Comparison of ENCODE assay signal across 14 cellular contexts in the genomic region with DNA sequence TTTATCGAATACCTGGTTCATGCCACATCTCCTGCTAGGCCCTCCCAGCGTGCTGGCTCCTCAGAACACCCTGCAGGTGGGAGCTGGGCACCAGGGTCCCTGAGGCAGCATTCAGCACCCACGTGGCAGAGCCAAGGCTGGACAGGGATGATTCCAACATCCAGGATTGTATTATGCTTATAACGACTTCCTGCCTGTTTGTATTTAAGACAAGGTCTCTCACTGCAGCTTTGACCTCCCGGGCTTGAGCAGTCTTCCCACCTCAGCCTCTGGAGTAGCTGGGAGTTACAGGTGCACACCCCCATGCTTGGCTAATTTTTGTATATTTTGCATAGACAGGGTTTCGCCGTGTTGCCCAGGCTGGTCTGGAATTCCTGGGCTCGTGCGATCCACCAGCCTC.
DNase-seq lines count a peak whose midpoint lies in the region; TF ChIP-seq lines count a peak whose summit lies in the region.
"Had no signal": no experiment of that assay in that cellular context is flagged by ENCODE, and none has a peak within 500 bp of the region (broad histone marks: within the 10 kb centered on the region; RNA-seq: fewer than 3 reads in every experiment).

No MANE protein-coding gene starts in this region.

- H2AFZ ChIP-seq in OCI-LY7 (ENCODE audit: low read length): peak overlapping the region; percentile 88

- DNase-seq in DMS153 (lab: John Stamatoyannopoulos, UW) (peak; percentile 56), DMS153 treated with DMSO at 0.1 percent for 48 hours (lab: John Stamatoyannopoulos, UW; ENCODE audit: unreplicated experiment) (no peak), OCI-LY7 (ENCODE audit: low spot score) (no peak), esophagus muscularis mucosa (ENCODE audit: extremely low spot score) (no peak), T1000 (lab: John Stamatoyannopoulos, UW) (no peak), NCI-H1417 (lab: John Stamatoyannopoulos, UW) (no peak), DMS79 (lab: John Stamatoyannopoulos, UW) (no peak)
- DNase-seq: 8988T; effector CD8-positive, alpha-beta T cell; H9; left lung; NCI-H1930; substantia nigra had no signal

- no peak overlapping the region for H3K4me3 ChIP-seq in OCI-LY7 (ENCODE audit: low read depth, low read length, poor library complexity, severe bottlenecking)
- H3K4me3 ChIP-seq in esophagus muscularis mucosa: no peak overlapping the region
- peak overlapping the region in 2 of 7 experiments; percentile 22 to 56 for H3K4me3 ChIP-seq in skin epidermis
- H3K4me3 ChIP-seq: left lung had no signal

- H3K27ac ChIP-seq in OCI-LY7 (ENCODE audit: low read depth, low read length, poor library complexity, severe bottlenecking): no peak overlapping the region
- peak overlapping the region; percentile 39 to 100 (median 98) for H3K27ac ChIP-seq in esophagus muscularis mucosa (replicated peaks in 1 of 4)
- H3K27ac ChIP-seq in skin epidermis: peak overlapping the region in 20 of 21 experiments; percentile 9 to 100 (median 97)
- H3K27ac ChIP-seq: left lung had no signal

- H4K20me1 ChIP-seq in OCI-LY7 (ENCODE audit: insufficient read depth, low read length): no peaks in the 10 kb centered on the region

- H3K9me2 ChIP-seq in OCI-LY7 (ENCODE audit: insufficient read depth, low read length): no peaks in the 10 kb centered on the region

- intact Hi-C loops in OCI-LY7 (cut with micrococcal nuclease; ENCODE audit: unreplicated experiment): no loop called here
- intact Hi-C loops in esophagus muscularis mucosa (cut with DNase I): no loop called here

- peak overlapping the region; percentile 37 for H3K4me2 ChIP-seq in OCI-LY7 (ENCODE audit: low read length)

- H3K4me1 ChIP-seq in OCI-LY7 (ENCODE audit: insufficient read depth, low read length, poor library complexity, severe bottlenecking) (peaks cover 29% of the 10 kb centered on the region), esophagus muscularis mucosa (peaks cover 47 to 77% (median 58%) of the 10 kb centered on the region in 4 donors)

- no peak for TF ChIP-seq POLR2A in esophagus muscularis mucosa (IDR thresholded peaks at IDR 0.05; ENCODE audit: low read depth)

- H3K79me2 ChIP-seq in OCI-LY7 (ENCODE audit: insufficient read depth, low read depth, low read length): no peaks in the 10 kb centered on the region

- POLR2A ChIA-PET in OCI-LY7 (lab: Charles Lee): interaction anchor here (0.7 kb wide), 1 partner anchor 198 kb away, joined by 3 read pairs; no protein-coding TSS in a partner anchor

- TF ChIP-seq CTCF in OCI-LY7 (conservative IDR thresholded peaks at IDR 0.05; ENCODE audit: low read length) (no peak), esophagus muscularis mucosa (IDR thresholded peaks at IDR 0.05) (no peak)

- 80% methylated on average over 9 of the region's 9 CpGs for WGBS in esophagus muscularis mucosa

- no peak for TF ChIP-seq EP300 in esophagus muscularis mucosa (IDR thresholded peaks at IDR 0.05)

- no peaks in the 10 kb centered on the region for H3K27me3 ChIP-seq in esophagus muscularis mucosa
- H3K27me3 ChIP-seq: left lung had no signal

- BruUV-seq in OCI-LY7 (replicated peaks; lab: Mats Ljungman, UMichigan): no TSS peak

- no peaks in the 10 kb centered on the region for H3K36me3 ChIP-seq in OCI-LY7 (ENCODE audit: insufficient read depth, low read length)
- no peaks in the 10 kb centered on the region for H3K36me3 ChIP-seq in esophagus muscularis mucosa
- H3K36me3 ChIP-seq: left lung had no signal

- CTCF ChIA-PET in OCI-LY7 (lab: Charles Lee; ENCODE audit: unreplicated experiment): no interaction called here

- H3K9me3 ChIP-seq in OCI-LY7 (ENCODE audit: low read length) (no peaks in the 10 kb centered on the region), esophagus muscularis mucosa (no peaks in the 10 kb centered on the region)
- H3K9me3 ChIP-seq: left lung had no signal
